ENCODE assay signal across 30 cellular contexts in genomic region chr7:21044384-21044783, GRCh38.
"Had no signal": no experiment of that assay in that cellular context is flagged by ENCODE, and none has a peak within 500 bp of the region (broad histone marks: within the 10 kb centered on the region; RNA-seq: fewer than 3 reads in every experiment).

No MANE protein-coding gene starts in this region.

- H3K9me3 Mint-ChIP-seq: activated B cell treated with CpG ODN at 0.5 μM for 24 hours; activated CD8-positive, alpha-beta T cell treated with anti-CD3 and anti-CD28 coated beads for 36 hours; activated T-cell treated with anti-CD3 and anti-CD28 coated beads, Interleukin-2, amount 50 U/mL, for 4 hours; activated T-helper 17 cell treated with anti-CD3 and anti-CD28 coated beads, Interleukin-2, amount 50 U/mL, for 72 hours; central memory CD8-positive, alpha-beta T cell; nephron; stimulated activated naive B cell treated with anti-CD40 and anti-IgM and Interleukin-4, amounts not matched to agents 10 μg/mL and 1 μg/mL and 100 μg/mL, for 72 hours had no signal

- ATAC-seq: activated CD8-positive, alpha-beta T cell treated with anti-CD3 and anti-CD28 coated beads for 36 hours; activated T-cell treated with anti-CD3 and anti-CD28 coated beads, Interleukin-2, amount 50 U/mL, for 4 hours; activated T-helper 17 cell treated with anti-CD3 and anti-CD28 coated beads, Interleukin-2, amount 50 U/mL, for 72 hours; left lung; lower lobe of right lung; psoas muscle; stimulated activated naive B cell treated with anti-CD40 and anti-IgM and Interleukin-4, amounts not matched to agents 10 μg/mL and 1 μg/mL and 100 μg/mL, for 72 hours; upper lobe of right lung had no signal

- H3K27ac ChIP-seq: breast epithelium, epithelial cell of prostate, esophagus squamous epithelium, left lung, lower lobe of right lung, ovary, psoas muscle, right atrium auricular region, suprapubic skin, tibial artery, upper lobe of right lung had no signal

- H3K4me3 Mint-ChIP-seq: activated B cell treated with CpG ODN at 0.5 μM for 24 hours; activated CD8-positive, alpha-beta T cell treated with anti-CD3 and anti-CD28 coated beads for 36 hours; activated T-cell treated with anti-CD3 and anti-CD28 coated beads, Interleukin-2, amount 50 U/mL, for 4 hours; activated T-helper 17 cell treated with anti-CD3 and anti-CD28 coated beads, Interleukin-2, amount 50 U/mL, for 72 hours; central memory CD8-positive, alpha-beta T cell; dendritic cell treated with granulocyte-macrophage colony-stimulating factor and Interleukin-4, amounts not matched to agents 40 ng/mL and 50 ng/mL, for 4 days; nephron; stimulated activated naive B cell treated with anti-CD40 and anti-IgM and Interleukin-4, amounts not matched to agents 10 μg/mL and 1 μg/mL and 100 μg/mL, for 72 hours had no signal

- H3K36me3 ChIP-seq: breast epithelium, esophagus squamous epithelium, left lung, lower lobe of right lung, ovary, right atrium auricular region, suprapubic skin, tibial artery, upper lobe of right lung had no signal

- H3K27ac Mint-ChIP-seq: activated B cell treated with CpG ODN at 0.5 μM for 24 hours; activated CD8-positive, alpha-beta T cell treated with anti-CD3 and anti-CD28 coated beads for 36 hours; activated T-helper 17 cell treated with anti-CD3 and anti-CD28 coated beads, Interleukin-2, amount 50 U/mL, for 72 hours; dendritic cell treated with granulocyte-macrophage colony-stimulating factor and Interleukin-4, amounts not matched to agents 40 ng/mL and 50 ng/mL, for 4 days; nephron; stimulated activated naive B cell treated with anti-CD40 and anti-IgM and Interleukin-4, amounts not matched to agents 10 μg/mL and 1 μg/mL and 100 μg/mL, for 72 hours had no signal

- H3K4me3 ChIP-seq: breast epithelium, esophagus squamous epithelium, left lung, lower lobe of right lung, ovary, psoas muscle, right atrium auricular region, smooth muscle cell, suprapubic skin, tibial artery, upper lobe of right lung had no signal

- H3K4me2 ChIP-seq: smooth muscle cell had no signal

- H3K36me3 Mint-ChIP-seq: stimulated activated naive B cell treated with anti-CD40 and anti-IgM and Interleukin-4, amounts not matched to agents 10 μg/mL and 1 μg/mL and 100 μg/mL, for 72 hours had no signal

- H3K4me1 Mint-ChIP-seq: activated B cell treated with CpG ODN at 0.5 μM for 24 hours; activated T-helper 17 cell treated with anti-CD3 and anti-CD28 coated beads, Interleukin-2, amount 50 U/mL, for 72 hours; central memory CD8-positive, alpha-beta T cell; stimulated activated naive B cell treated with anti-CD40 and anti-IgM and Interleukin-4, amounts not matched to agents 10 μg/mL and 1 μg/mL and 100 μg/mL, for 72 hours had no signal

- FAIRE-seq: astrocyte had no signal

- H3K4me1 ChIP-seq: breast epithelium, left lung, lower lobe of right lung, psoas muscle, right atrium auricular region, suprapubic skin, tibial artery, upper lobe of right lung had no signal

- H3K27me3 Mint-ChIP-seq: activated B cell treated with CpG ODN at 0.5 μM for 24 hours; dendritic cell treated with granulocyte-macrophage colony-stimulating factor and Interleukin-4, amounts not matched to agents 40 ng/mL and 50 ng/mL, for 4 days; stimulated activated naive B cell treated with anti-CD40 and anti-IgM and Interleukin-4, amounts not matched to agents 10 μg/mL and 1 μg/mL and 100 μg/mL, for 72 hours had no signal

- DNase-seq: activated B cell treated with CpG ODN at 0.5 μM for 24 hours; activated CD4-positive, alpha-beta T cell treated with anti-CD3 and anti-CD28 coated beads, Interleukin-2, amount 50 U/mL, for 1 hour; activated CD8-positive, alpha-beta T cell treated with anti-CD3 and anti-CD28 coated beads for 36 hours; activated gamma-delta T cell treated with Interleukin-2 at 50 U/mL for 16 hours; activated naive CD4-positive, alpha-beta T cell treated with anti-CD3 and anti-CD28 coated beads, Interleukin-2, amount 50 U/mL, for 16 hours; activated T-cell treated with anti-CD3 and anti-CD28 coated beads, Interleukin-2, amount 50 U/mL, for 4 hours; amniotic stem cell; esophagus squamous epithelium; foreskin melanocyte; kidney glomerular epithelial cell; left lung; lower lobe of right lung; mesendoderm; ovary; psoas muscle; stimulated activated CD4-positive, alpha-beta T cell treated with anti-CD3 and anti-CD28 coated beads, Interleukin-15, amount 100 ng/mL, for 24 hours; stimulated activated CD4-positive, alpha-beta T cell treated with anti-CD3 and anti-CD28 coated beads, Interleukin-2, amount 100 ng/mL, for 24 hours; stimulated activated naive B cell treated with anti-CD40 and anti-IgM and Interleukin-4, amounts not matched to agents 10 μg/mL and 1 μg/mL and 100 μg/mL, for 72 hours; tibial artery; upper lobe of right lung had no signal

- H3K27me3 ChIP-seq: breast epithelium, esophagus squamous epithelium, left lung, ovary, right atrium auricular region, suprapubic skin, tibial artery, upper lobe of right lung had no signal

- H3K9me3 ChIP-seq: breast epithelium, esophagus squamous epithelium, left lung, lower lobe of right lung, ovary, psoas muscle, right atrium auricular region, suprapubic skin, tibial artery, upper lobe of right lung had no signal
